Comparison of ENCODE assay signal across 10 cellular contexts in the genomic region with DNA sequence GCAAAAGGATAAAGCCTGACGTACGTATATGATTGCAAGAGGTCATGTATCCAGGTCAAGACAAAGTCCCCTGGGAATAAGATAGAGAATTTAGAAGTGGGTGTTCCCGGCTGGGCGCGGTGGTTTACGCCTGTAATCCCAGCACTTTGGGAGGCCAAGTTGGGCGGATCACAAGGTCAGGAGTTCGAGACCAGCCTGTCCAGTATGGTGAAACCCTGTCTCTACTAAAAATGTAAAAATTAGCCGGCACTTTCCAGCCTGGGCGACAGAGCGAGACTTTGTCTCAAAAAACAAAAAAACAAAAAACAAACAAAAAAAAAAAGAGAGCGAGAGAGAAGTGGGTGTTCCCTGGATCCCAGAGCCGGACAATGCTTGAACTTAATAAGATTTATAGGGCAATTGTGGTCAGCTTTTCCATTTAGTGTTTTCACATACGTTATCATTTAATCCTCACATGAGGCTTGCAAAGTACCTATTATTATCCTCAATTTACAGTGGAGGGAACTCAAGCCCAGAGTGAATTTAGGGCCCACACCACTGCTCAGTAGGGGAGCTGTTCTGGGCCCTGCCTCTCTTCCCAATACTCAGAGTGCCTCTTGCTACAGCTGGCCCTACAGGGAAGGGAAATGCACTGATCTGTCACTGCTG. TPM values are rescaled to one million over a fixed set of nuclear protein-coding genes. Genes with fewer than 3 reads are reported as not detected.
DNase-seq lines count a peak whose midpoint lies in the region; ATAC-seq and TF ChIP-seq lines count a peak whose summit lies in the region.
"Had no signal": no experiment of that assay in that cellular context is flagged by ENCODE, and none has a peak within 500 bp of the region (broad histone marks: within the 10 kb centered on the region; RNA-seq: fewer than 3 reads in every experiment).

No MANE protein-coding gene starts in this region.

- H3K9me3 ChIP-seq in BLaER1 treated with 17β-estradiol and CSF1 and Interleukin-3, amounts not matched to agents 10 nM and 100 nM (replicated peaks in 1 of 11), result no peaks in the 10 kb centered on the region
- H3K9me3 ChIP-seq in RWPE2 (ENCODE audit: severe bottlenecking), result no peaks in the 10 kb centered on the region
- no peaks in the 10 kb centered on the region for H3K9me3 ChIP-seq in right lobe of liver
- no peaks in the 10 kb centered on the region for H3K9me3 ChIP-seq in body of pancreas

- H3K4me2 ChIP-seq in BLaER1 treated with 17β-estradiol and CSF1 and Interleukin-3, amounts not matched to agents 10 nM and 100 nM, result peak overlapping the region; percentile 90 to 100 (median 98)

- intact Hi-C loops in right lobe of liver (cut with DNase I), result loop anchor here (5.0 to 10.0 kb wide), 2 partner anchors 53 to 99 kb away; partner anchors contain the start of genes CXCL16 (in 2 of the 2), MED11 (in 2 of the 2) and ZMYND15 (in 2 of the 2)
- intact Hi-C loops in body of pancreas (cut with DNase I), result loop anchor here (5.0 kb wide), 2 partner anchors 56 to 99 kb away; partner anchors contain the start of gene MED11

- TF ChIP-seq CTCF in RWPE2 (IDR thresholded peaks at IDR 0.05; ENCODE audit: poor library complexity, severe bottlenecking) (no peak), right lobe of liver (IDR thresholded peaks at IDR 0.05) (peak in 1 of 4 donors; percentile 5), body of pancreas (IDR thresholded peaks at IDR 0.05) (no peak)

- TF ChIP-seq POLR2A in right lobe of liver (IDR thresholded peaks at IDR 0.05), result no peak
- no peak for TF ChIP-seq POLR2A in body of pancreas (IDR thresholded peaks at IDR 0.05)

- H3K9ac ChIP-seq in BLaER1 treated with 17β-estradiol and CSF1 and Interleukin-3, amounts not matched to agents 10 nM and 100 nM, result peak overlapping the region in 9 of 11 experiments; percentile 82 to 96 (median 86); a peak in 14 of 22 replicates

- no peaks in the 10 kb centered on the region for H3K36me3 ChIP-seq in BLaER1 treated with 17β-estradiol and CSF1 and Interleukin-3, amounts not matched to agents 10 nM and 100 nM
- H3K36me3 ChIP-seq in RWPE2 (ENCODE audit: low read depth) (no peaks in the 10 kb centered on the region), right lobe of liver (no peaks in the 10 kb centered on the region), body of pancreas (replicated peaks in 1 of 2; ENCODE audit: insufficient read depth in 1 of 2, low read depth in 2 of 2) (no peaks in the 10 kb centered on the region)

- peak overlapping the region; percentile 68 to 87 (median 76); a peak in 16 of 20 replicates for H3K4me3 ChIP-seq in BLaER1 treated with 17β-estradiol and CSF1 and Interleukin-3, amounts not matched to agents 10 nM and 100 nM
- H3K4me3 ChIP-seq in RWPE2 (ENCODE audit: severe bottlenecking) (peak overlapping the region; percentile 44), right lobe of liver (peak overlapping the region; percentile 68 to 84 (median 83)), body of pancreas (no peak overlapping the region)

- peaks cover 0 to 24% (median 9%) of the 10 kb centered on the region in 11 experiments; a peak in 11 of 22 replicates for H4K20me1 ChIP-seq in BLaER1 treated with 17β-estradiol and CSF1 and Interleukin-3, amounts not matched to agents 10 nM and 100 nM

- ATAC-seq in RWPE2 (ENCODE audit: low read depth) (no peak), right lobe of liver (peak in 1 of 4 donors; percentile 0), body of pancreas (no peak)
- ATAC-seq: K562 had no signal

- H3K4me1 ChIP-seq in BLaER1 treated with 17β-estradiol and CSF1 and Interleukin-3, amounts not matched to agents 10 nM and 100 nM, result peaks cover 43 to 57% (median 51%) of the 10 kb centered on the region in 10 experiments
- H3K4me1 ChIP-seq in RWPE2 (ENCODE audit: insufficient read depth, poor library complexity, severe bottlenecking) (peaks cover 7% of the 10 kb centered on the region), right lobe of liver (peaks cover 0 to 25% (median 5%) of the 10 kb centered on the region in 4 donors), body of pancreas (peaks cover 49% of the 10 kb centered on the region)

- WGBS in right lobe of liver (ENCODE audit: insufficient coverage, low coverage, low lambda C conversion rate, missing lambda C conversion rate), result 18% methylated on average over 14 of the region's 14 CpGs
- 83 to 90% methylated on average over 14 of the region's 14 CpGs for WGBS in body of pancreas, 2 donors

- DNase-seq in RWPE2 (ENCODE audit: low spot score), result no peak
- no peak for DNase-seq in right lobe of liver
- no peak for DNase-seq in amygdala (lab: John Stamatoyannopoulos, UW)
- DNase-seq in body of pancreas, result no peak
- DNase-seq in pons (ENCODE audit: low spot score), result no peak
- DNase-seq: activated effector memory CD4-positive, alpha-beta T cell treated with Interleukin-2 at 50 U/mL for 16 hours had no signal

- H3K27me3 ChIP-seq in BLaER1 treated with 17β-estradiol and CSF1 and Interleukin-3, amounts not matched to agents 10 nM and 100 nM, result peaks cover 33 to 70% (median 64%) of the 10 kb centered on the region in 11 experiments
- no peaks in the 10 kb centered on the region for H3K27me3 ChIP-seq in RWPE2 (ENCODE audit: insufficient read depth, poor library complexity, severe bottlenecking)
- H3K27me3 ChIP-seq in right lobe of liver, result no peaks in the 10 kb centered on the region
- peaks cover 0 to 11% of the 10 kb centered on the region in 2 donors for H3K27me3 ChIP-seq in body of pancreas

- H3K27ac ChIP-seq in BLaER1 treated with 17β-estradiol and CSF1 and Interleukin-3, amounts not matched to agents 10 nM and 100 nM, result peak overlapping the region in 4 of 11 experiments; percentile 86 to 91 (median 87); a peak in 8 of 22 replicates
- peak overlapping the region; percentile 82 for H3K27ac ChIP-seq in RWPE2 (ENCODE audit: poor library complexity, severe bottlenecking)
- peak overlapping the region; percentile 84 to 96 (median 92) for H3K27ac ChIP-seq in right lobe of liver
- no peak overlapping the region for H3K27ac ChIP-seq in body of pancreas

RNA-seq across cellular contexts. Expression of gene GLTPD2, which starts 0.5 kb away (rescaled TPM):
- total RNA-seq in right lobe of liver (10 to 100 TPM; 20.6 to 97.4 (median 60.9) TPM), body of pancreas (not detected)
- total RNA-seq: G401, K562, OCI-LY7 had no signal

RNA-seq across cellular contexts. Expression of gene VMO1, which starts 2.1 kb away (rescaled TPM):
- total RNA-seq in right lobe of liver, result 10 to 100 TPM in 1 of 6 experiments, 1 to 10 TPM in 5; 3.5 to 12.3 (median 5.2) TPM
- not detected for total RNA-seq in body of pancreas
- total RNA-seq: G401, OCI-LY7 had no signal

RNA-seq across cellular contexts. Expression of gene PSMB6, which starts 7.7 kb away (rescaled TPM):
- total RNA-seq in right lobe of liver (100 to 1,000 TPM in 2 of 6 experiments, 10 to 100 TPM in 4; 68.8 to 136 (median 75.7) TPM), body of pancreas (10 to 100 TPM; 41.5 to 89.0 TPM)

RNA-seq across cellular contexts. Expression of gene TM4SF5, which starts 16.6 kb away (rescaled TPM):
- total RNA-seq in right lobe of liver (100 to 1,000 TPM in 3 of 6 experiments, 10 to 100 TPM in 3; 67.1 to 215 (median 112) TPM), body of pancreas (1 to 10 TPM; 1.8 to 2.0 TPM)
- total RNA-seq: G401, K562, OCI-LY7 had no signal

Comparison
In these comparisons a context has a peak if more than half of its experiments do, and no peak if none do; other contexts are left out.
1. H3K27ac ChIP-seq: peak in RWPE2 (single experiment) and right lobe of liver (3 of 3); none in body of pancreas (0 of 4).
2. H3K4me3 ChIP-seq: peak in BLaER1 treated with 17β-estradiol and CSF1 and Interleukin-3, amounts not matched to agents 10 nM and 100 nM (10 of 10), RWPE2 (single experiment) and right lobe of liver (3 of 3); none in body of pancreas (0 of 2).
3. RNA of gene GLTPD2, which starts 0.5 kb away (total RNA-seq): 20.6 to 97.4 TPM in right lobe of liver; not detected in body of pancreas; every median in the first group is over 10 times any median in the second.
4. RNA of gene VMO1, which starts 2.1 kb away (total RNA-seq): 3.5 to 12.3 TPM in right lobe of liver; not detected in body of pancreas; every median in the first group is over 4 times any median in the second.